ENCODE assay signal across 1 cellular context in genomic region chr17:60435244-60436170, GRCh38.
TF ChIP-seq lines count a peak whose summit lies in the region.

No MANE protein-coding gene starts in this region.

TF ChIP-seq in K562, 482 proteins besides CTCF, POLR2A, EP300 and RAD21 (continued from another document):
- TF ChIP-seq RB1 (IDR thresholded peaks at IDR 0.05; ENCODE audit: low read depth) (peak; percentile 31; the same call in 1 of the 2 replicates), PHF20 (IDR thresholded peaks at IDR 0.05; ENCODE audit: partially characterized antibody) (no peak), PRDM10 (IDR thresholded peaks at IDR 0.05; ENCODE audit: partially characterized antibody) (peak; percentile 11), ZNF24 (IDR thresholded peaks at IDR 0.05) (no peak), PREB (CRISPR knock-in tag; IDR thresholded peaks at IDR 0.05) (no peak), FOS (IDR thresholded peaks at IDR 0.05; ENCODE audit: extremely low read depth, insufficient read length) (no peak), USF1 (CRISPR knock-in tag; IDR thresholded peaks at IDR 0.05) (no peak), ZBTB43 (CRISPR knock-in tag; IDR thresholded peaks at IDR 0.05) (no peak), SPI1 (IDR thresholded peaks at IDR 0.05; ENCODE audit: borderline replicate concordance, low read depth, low read length) (no peak)
- TF ChIP-seq, protein P1, sequence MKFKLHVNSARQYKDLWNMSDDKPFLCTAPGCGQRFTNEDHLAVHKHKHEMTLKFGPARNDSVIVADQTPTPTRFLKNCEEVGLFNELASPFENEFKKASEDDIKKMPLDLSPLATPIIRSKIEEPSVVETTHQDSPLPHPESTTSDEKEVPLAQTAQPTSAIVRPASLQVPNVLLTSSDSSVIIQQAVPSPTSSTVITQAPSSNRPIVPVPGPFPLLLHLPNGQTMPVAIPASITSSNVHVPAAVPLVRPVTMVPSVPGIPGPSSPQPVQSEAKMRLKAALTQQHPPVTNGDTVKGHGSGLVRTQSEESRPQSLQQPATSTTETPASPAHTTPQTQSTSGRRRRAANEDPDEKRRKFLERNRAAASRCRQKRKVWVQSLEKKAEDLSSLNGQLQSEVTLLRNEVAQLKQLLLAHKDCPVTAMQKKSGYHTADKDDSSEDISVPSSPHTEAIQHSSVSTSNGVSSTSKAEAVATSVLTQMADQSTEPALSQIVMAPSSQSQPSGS (CRISPR knock-in tag; IDR thresholded peaks at IDR 0.05): no peak
- TF ChIP-seq, protein P2, sequence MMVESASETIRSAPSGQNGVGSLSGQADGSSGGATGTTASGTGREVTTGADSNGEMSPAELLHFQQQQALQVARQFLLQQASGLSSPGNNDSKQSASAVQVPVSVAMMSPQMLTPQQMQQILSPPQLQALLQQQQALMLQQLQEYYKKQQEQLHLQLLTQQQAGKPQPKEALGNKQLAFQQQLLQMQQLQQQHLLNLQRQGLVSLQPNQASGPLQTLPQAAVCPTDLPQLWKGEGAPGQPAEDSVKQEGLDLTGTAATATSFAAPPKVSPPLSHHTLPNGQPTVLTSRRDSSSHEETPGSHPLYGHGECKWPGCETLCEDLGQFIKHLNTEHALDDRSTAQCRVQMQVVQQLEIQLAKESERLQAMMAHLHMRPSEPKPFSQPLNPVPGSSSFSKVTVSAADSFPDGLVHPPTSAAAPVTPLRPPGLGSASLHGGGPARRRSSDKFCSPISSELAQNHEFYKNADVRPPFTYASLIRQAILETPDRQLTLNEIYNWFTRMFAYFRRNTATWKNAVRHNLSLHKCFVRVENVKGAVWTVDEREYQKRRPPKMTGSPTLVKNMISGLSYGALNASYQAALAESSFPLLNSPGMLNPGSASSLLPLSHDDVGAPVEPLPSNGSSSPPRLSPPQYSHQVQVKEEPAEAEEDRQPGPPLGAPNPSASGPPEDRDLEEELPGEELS (CRISPR knock-in tag; IDR thresholded peaks at IDR 0.05; ENCODE audit: borderline replicate concordance): no peak
- TF ChIP-seq, protein P3, sequence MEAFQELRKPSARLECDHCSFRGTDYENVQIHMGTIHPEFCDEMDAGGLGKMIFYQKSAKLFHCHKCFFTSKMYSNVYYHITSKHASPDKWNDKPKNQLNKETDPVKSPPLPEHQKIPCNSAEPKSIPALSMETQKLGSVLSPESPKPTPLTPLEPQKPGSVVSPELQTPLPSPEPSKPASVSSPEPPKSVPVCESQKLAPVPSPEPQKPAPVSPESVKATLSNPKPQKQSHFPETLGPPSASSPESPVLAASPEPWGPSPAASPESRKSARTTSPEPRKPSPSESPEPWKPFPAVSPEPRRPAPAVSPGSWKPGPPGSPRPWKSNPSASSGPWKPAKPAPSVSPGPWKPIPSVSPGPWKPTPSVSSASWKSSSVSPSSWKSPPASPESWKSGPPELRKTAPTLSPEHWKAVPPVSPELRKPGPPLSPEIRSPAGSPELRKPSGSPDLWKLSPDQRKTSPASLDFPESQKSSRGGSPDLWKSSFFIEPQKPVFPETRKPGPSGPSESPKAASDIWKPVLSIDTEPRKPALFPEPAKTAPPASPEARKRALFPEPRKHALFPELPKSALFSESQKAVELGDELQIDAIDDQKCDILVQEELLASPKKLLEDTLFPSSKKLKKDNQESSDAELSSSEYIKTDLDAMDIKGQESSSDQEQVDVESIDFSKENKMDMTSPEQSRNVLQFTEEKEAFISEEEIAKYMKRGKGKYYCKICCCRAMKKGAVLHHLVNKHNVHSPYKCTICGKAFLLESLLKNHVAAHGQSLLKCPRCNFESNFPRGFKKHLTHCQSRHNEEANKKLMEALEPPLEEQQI (IDR thresholded peaks at IDR 0.05): no peak
